Comparison of ENCODE assay signal across 7 cellular contexts in genomic region chr12:40010899-40011774, GRCh38.
A peak's percentile ranks its signal among the peaks of the same experiment; 100 is the strongest.
DNase-seq lines count a peak whose midpoint lies in the region; TF ChIP-seq lines count a peak whose summit lies in the region.

No MANE protein-coding gene starts in this region.

- H3F3A ChIP-seq in GM23248 (ENCODE audit: insufficient read depth) (no peaks in the 10 kb centered on the region), smooth muscle cell (ENCODE audit: low read depth) (no peaks in the 10 kb centered on the region)

- peak overlapping the region; percentile 72 for H3K4me2 ChIP-seq in GM23248 (ENCODE audit: unreplicated experiment)
- H3K4me2 ChIP-seq in smooth muscle cell, result peak overlapping the region; percentile 43

- H3K9me2 ChIP-seq in GM23248 (ENCODE audit: insufficient read depth), result no peaks in the 10 kb centered on the region

- TF ChIP-seq CTCF in GM12864 (IDR thresholded peaks at IDR 0.05; ENCODE audit: low read depth, low read length, missing control alignments) (peak; percentile 72), astrocyte of the cerebellum (IDR thresholded peaks at IDR 0.05; ENCODE audit: low read depth, low read length, missing control alignments) (peak; percentile 86), smooth muscle cell (IDR thresholded peaks at IDR 0.05; ENCODE audit: borderline replicate concordance, insufficient read depth, poor library complexity, severe bottlenecking) (peak; percentile 79)

- H2AFZ ChIP-seq in GM23248 (peak overlapping the region; percentile 82), smooth muscle cell (ENCODE audit: low read depth) (no peak overlapping the region)

- H4K20me1 ChIP-seq in GM23248 (ENCODE audit: insufficient read depth) (no peaks in the 10 kb centered on the region), smooth muscle cell (ENCODE audit: low read depth) (no peaks in the 10 kb centered on the region)

- no peak overlapping the region; the same call in 1 of the 2 replicates for H3K4me3 ChIP-seq in GM12864 (ENCODE audit: low read depth, low read length)
- peak overlapping the region; percentile 55 for H3K4me3 ChIP-seq in GM23248
- H3K4me3 ChIP-seq in astrocyte of the cerebellum (ENCODE audit: low read depth, low read length), result no peak overlapping the region
- H3K4me3 ChIP-seq in smooth muscle cell, result no peak overlapping the region

- H3K27ac ChIP-seq in GM23248 (no peak overlapping the region), smooth muscle cell (ENCODE audit: low read depth) (no peak overlapping the region)

- H3K79me2 ChIP-seq in GM23248 (ENCODE audit: insufficient read depth) (no peaks in the 10 kb centered on the region), smooth muscle cell (ENCODE audit: low read depth) (no peaks in the 10 kb centered on the region)

- WGBS in GM23248 (ENCODE audit: low coverage in 1 of 2, low lambda C conversion rate in 2 of 2, missing lambda C conversion rate in 2 of 2), 2 experiments, result 67 to 69% methylated on average over 11 of the region's 11 CpGs
- 66% methylated on average over 11 of the region's 11 CpGs for WGBS in smooth muscle cell (ENCODE audit: low lambda C conversion rate)

- no peaks in the 10 kb centered on the region for H3K27me3 ChIP-seq in GM23248 (replicated peaks; ENCODE audit: insufficient read depth)
- no peaks in the 10 kb centered on the region for H3K27me3 ChIP-seq in smooth muscle cell (ENCODE audit: low read depth)

- H3K36me3 ChIP-seq in GM23248 (ENCODE audit: low read depth), result no peaks in the 10 kb centered on the region
- H3K36me3 ChIP-seq in smooth muscle cell (ENCODE audit: low read depth), result no peaks in the 10 kb centered on the region

- H3K4me1 ChIP-seq in GM23248 (ENCODE audit: insufficient read depth) (no peaks in the 10 kb centered on the region), smooth muscle cell (ENCODE audit: low read depth) (no peaks in the 10 kb centered on the region)

- H3K9me3 ChIP-seq in GM23248 (ENCODE audit: low read depth), result no peaks in the 10 kb centered on the region
- no peaks in the 10 kb centered on the region for H3K9me3 ChIP-seq in smooth muscle cell (replicated peaks; ENCODE audit: low read depth)

- in situ Hi-C loops in GM23248 (cut with MboI) (loop anchor here (5.0 kb wide), 1 partner anchor 101 kb away; no protein-coding TSS in a partner anchor), astrocyte of the cerebellum (cut with HindIII; ENCODE audit: low sequenced_read_pairs) (no loop called here)

- DNase-seq in GM12864 (ENCODE audit: low read depth), result peak; percentile 41
- peak; percentile 84 for DNase-seq in GM23248
- DNase-seq in KG1 (lab: John Stamatoyannopoulos, UW), result peak; percentile 59
- DNase-seq in SKM-1 treated with dmso at 0.1 percent for 144 hours (lab: John Stamatoyannopoulos, UW; ENCODE audit: unreplicated experiment), result peak; percentile 45
- peak; percentile 60 for DNase-seq in astrocyte of the cerebellum (ENCODE audit: low read depth)
- peak in 28 of 51 donors; percentile 1 to 67 (median 22) for DNase-seq in hypothalamus (lab: John Stamatoyannopoulos, UW)
- DNase-seq in smooth muscle cell (lab: John Stamatoyannopoulos, UW; ENCODE audit: unreplicated experiment), result no peak

- H3K9ac ChIP-seq in GM23248 (no peak overlapping the region), smooth muscle cell (ENCODE audit: low read depth) (no peak overlapping the region)
